ENCODE assay signal across 8 cellular contexts in the genomic region with DNA sequence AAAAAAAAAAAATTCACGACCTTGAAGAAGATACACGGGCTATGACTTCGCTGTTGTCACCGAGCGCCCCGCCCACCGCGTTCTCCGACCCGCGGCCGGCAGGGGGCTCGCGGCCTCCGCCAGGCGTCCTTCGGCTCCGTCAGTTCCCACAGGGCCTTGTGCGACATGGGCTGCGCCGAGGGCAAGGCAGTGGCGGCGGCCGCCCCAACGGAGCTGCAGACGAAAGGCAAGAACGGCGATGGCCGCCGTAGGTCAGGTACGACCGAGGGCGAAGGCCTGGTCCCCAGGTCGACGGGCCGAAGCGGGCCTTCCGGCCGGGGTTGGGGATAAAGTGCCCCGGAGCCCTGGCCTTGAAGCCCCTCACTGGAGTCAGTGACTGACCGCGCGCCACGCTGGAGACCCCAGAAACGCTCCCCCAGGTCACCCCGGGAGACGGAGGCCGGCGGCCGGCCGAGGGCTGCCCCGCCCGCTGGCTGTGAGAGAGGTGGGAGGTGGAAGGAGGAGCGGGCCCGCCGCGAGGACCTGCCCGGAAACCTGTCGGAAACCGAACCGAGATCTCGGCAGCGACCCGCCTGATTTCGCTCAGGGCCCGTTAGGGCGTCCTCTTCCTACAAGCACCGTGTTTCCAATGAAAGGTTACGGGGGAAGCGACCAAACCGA. TPM values are rescaled to one million over a fixed set of nuclear protein-coding genes. Genes with fewer than 3 reads are reported as not detected.
A peak's percentile ranks its signal among the peaks of the same experiment; 100 is the strongest.
DNase-seq lines count a peak whose midpoint lies in the region; ATAC-seq and TF ChIP-seq lines count a peak whose summit lies in the region.

A gene (plus strand): TSS at position 142 of the 660 bp plus-strand sequence. CDS start 24 bp downstream, at position 166.

- TF ChIP-seq CTCF in BJ (IDR thresholded peaks at IDR 0.05; ENCODE audit: insufficient read depth, low read depth, low read length), result peak; percentile 74
- peak; percentile 84 for TF ChIP-seq CTCF in astrocyte of the cerebellum (IDR thresholded peaks at IDR 0.05; ENCODE audit: low read depth, low read length, missing control alignments)

- peak within 1 kb of the TSS; percentile 35 for H3K4me3 ChIP-seq in BJ (ENCODE audit: low read depth, low read length)
- peak within 1 kb of the TSS; percentile 49 for H3K4me3 ChIP-seq in astrocyte of the cerebellum (ENCODE audit: low read depth, low read length)

- peak; percentile 77 for ATAC-seq in GM19328 (IDR thresholded peaks at IDR 0.05; ENCODE audit: unreplicated experiment)
- peak; percentile 73 for ATAC-seq in HG03469 (IDR thresholded peaks at IDR 0.05; ENCODE audit: unreplicated experiment)
- peak; percentile 81 for ATAC-seq in sciatic nerve

- no peaks in the 10 kb centered on the region for H3K36me3 ChIP-seq in BJ (ENCODE audit: control insufficient read depth, insufficient read depth, low read length)

- POLR2A ChIA-PET in BJ (lab: Charles Lee), result no interaction called here

- no peaks in the 10 kb centered on the region for H3K27me3 ChIP-seq in BJ (ENCODE audit: control insufficient read depth, insufficient read depth, low read length)

- DNase-seq in BJ (ENCODE audit: low read depth) (no peak), T-helper 9 cell (peak; percentile 71), astrocyte of the cerebellum (ENCODE audit: low read depth) (no peak), iPS DF 4.7 (ENCODE audit: extremely low read depth, low spot score) (peak; percentile 44), sciatic nerve (ENCODE audit: low spot score) (peak; percentile 86), NCI-H2081 treated with DMSO at 0.1 percent for 48 hours (lab: John Stamatoyannopoulos, UW) (no peak)

- intact Hi-C loops in sciatic nerve (cut with DNase I), result no loop called here

- in situ Hi-C loops in astrocyte of the cerebellum (cut with HindIII; ENCODE audit: low sequenced_read_pairs), result no loop called here

- CTCF ChIA-PET in BJ (lab: Yijun Ruan, JAX), result interaction anchor here (0.6 to 1.8 kb wide), 4 partner anchors 66 to 219 kb away, joined by 3 to 4 read pairs (median 4); no protein-coding TSS in a partner anchor

RNA-seq across cellular contexts. Expression of the gene that starts here (rescaled TPM):
- 744 and 1,028 TPM in 2 replicates for polyA plus RNA-seq in BJ (2011; rRNA removed)
- 593 and 821 TPM in 2 replicates for polyA minus RNA-seq in BJ (2011; rRNA and poly(A)+ RNA removed)
- 98.8 TPM for total RNA-seq in sciatic nerve

Comparison
In these comparisons a context has a peak if more than half of its experiments do, and no peak if none do; other contexts are left out.
1. DNase-seq: peak in T-helper 9 cell (single experiment), iPS DF 4.7 (single experiment) and sciatic nerve (single experiment); none in BJ (single experiment), astrocyte of the cerebellum (single experiment) and NCI-H2081 treated with DMSO at 0.1 percent for 48 hours (single experiment).
2. Peak in every context shown above with its lines, with median percentiles within 50 percentile points of each other: ATAC-seq.